Comparison of ENCODE assay signal across 19 cellular contexts in the genomic region with DNA sequence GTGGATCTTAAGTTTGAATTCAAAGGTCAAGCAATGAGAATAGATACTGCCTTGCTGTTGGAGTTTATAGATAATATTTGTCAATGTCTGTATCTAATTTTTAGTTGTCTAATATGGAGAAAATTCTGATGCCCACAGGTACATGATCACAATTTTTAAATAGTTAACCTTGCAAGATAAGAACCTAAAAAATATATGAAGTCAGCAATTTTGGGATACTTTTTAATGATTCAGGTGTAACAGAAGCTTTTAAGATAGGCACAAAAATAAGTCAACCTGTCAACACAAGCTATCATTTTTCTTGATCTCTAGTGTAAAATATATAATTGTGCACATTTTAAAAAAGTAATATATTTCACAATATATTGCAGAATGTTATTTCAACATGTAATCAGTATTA.
"Had no signal": no experiment of that assay in that cellular context is flagged by ENCODE, and none has a peak within 500 bp of the region (broad histone marks: within the 10 kb centered on the region; RNA-seq: fewer than 3 reads in every experiment).

No MANE protein-coding gene starts in this region.

- FAIRE-seq: colon had no signal

- H3K27ac Mint-ChIP-seq: dendritic cell treated with granulocyte-macrophage colony-stimulating factor and Interleukin-4, amounts not matched to agents 40 ng/mL and 50 ng/mL, for 4 days; effector memory CD8-positive, alpha-beta T cell; nephron progenitor cell; stimulated activated naive B cell treated with anti-CD40 and anti-IgM and Interleukin-4, amounts not matched to agents 10 μg/mL and 1 μg/mL and 100 μg/mL, for 72 hours had no signal

- H3K9me3 ChIP-seq: psoas muscle, testis, upper lobe of right lung had no signal

- ATAC-seq: effector memory CD8-positive, alpha-beta T cell; left colon; naive thymus-derived CD4-positive, alpha-beta T cell; psoas muscle; sciatic nerve; stimulated activated naive B cell treated with anti-CD40 and anti-IgM and Interleukin-4, amounts not matched to agents 10 μg/mL and 1 μg/mL and 100 μg/mL, for 72 hours; stimulated activated naive CD8-positive, alpha-beta T cell treated with anti-CD3 and anti-CD28 coated beads, Interleukin-15, amount 100 ng/mL, for 72 hours; upper lobe of right lung had no signal

- H3K4me3 Mint-ChIP-seq: dendritic cell treated with granulocyte-macrophage colony-stimulating factor and Interleukin-4, amounts not matched to agents 40 ng/mL and 50 ng/mL, for 4 days; effector memory CD8-positive, alpha-beta T cell; naive thymus-derived CD4-positive, alpha-beta T cell; nephron progenitor cell; stimulated activated naive B cell treated with anti-CD40 and anti-IgM and Interleukin-4, amounts not matched to agents 10 μg/mL and 1 μg/mL and 100 μg/mL, for 72 hours; stimulated activated naive CD8-positive, alpha-beta T cell treated with anti-CD3 and anti-CD28 coated beads, Interleukin-15, amount 100 ng/mL, for 72 hours had no signal

- H3K27me3 ChIP-seq: esophagus squamous epithelium, spleen, testis, tibial nerve, upper lobe of right lung had no signal

- H3K27me3 Mint-ChIP-seq: dendritic cell treated with granulocyte-macrophage colony-stimulating factor and Interleukin-4, amounts not matched to agents 40 ng/mL and 50 ng/mL, for 4 days had no signal

- H3K4me1 ChIP-seq: esophagus squamous epithelium, psoas muscle, testis, upper lobe of right lung had no signal

- H3K4me1 Mint-ChIP-seq: nephron progenitor cell had no signal

- H3K4me3 ChIP-seq: esophagus squamous epithelium, psoas muscle, spleen, testis, tibial nerve, upper lobe of right lung had no signal

- DNase-seq: effector memory CD8-positive, alpha-beta T cell; esophagus squamous epithelium; foreskin fibroblast; left colon; naive thymus-derived CD4-positive, alpha-beta T cell; nephron progenitor cell; psoas muscle; retina; spleen; stimulated activated CD4-positive, alpha-beta T cell treated with anti-CD3 and anti-CD28 coated beads, Interleukin-2, amount 100 ng/mL, for 24 hours; stimulated activated CD4-positive, alpha-beta T cell treated with anti-CD3 and anti-CD28 coated beads, Interleukin-4, amount 100 ng/mL, for 4 hours; stimulated activated naive B cell treated with anti-CD40 and anti-IgM and Interleukin-4, amounts not matched to agents 10 μg/mL and 1 μg/mL and 100 μg/mL, for 72 hours; stimulated activated naive CD8-positive, alpha-beta T cell treated with anti-CD3 and anti-CD28 coated beads, Interleukin-15, amount 100 ng/mL, for 72 hours; testis; upper lobe of right lung had no signal

- H3K27ac ChIP-seq: esophagus squamous epithelium, psoas muscle, testis, tibial nerve, upper lobe of right lung had no signal
